Comparison of ENCODE assay signal across 12 cellular contexts in genomic region chr14:95255013-95255412, GRCh38.
DNase-seq lines count a peak whose midpoint lies in the region; ATAC-seq and TF ChIP-seq lines count a peak whose summit lies in the region.
"Had no signal": no experiment of that assay in that cellular context is flagged by ENCODE, and none has a peak within 500 bp of the region (broad histone marks: within the 10 kb centered on the region; RNA-seq: fewer than 3 reads in every experiment).

No MANE protein-coding gene starts in this region.

- DNase-seq in GM10248 (ENCODE audit: extremely low spot score) = peak; percentile 52
- DNase-seq in NCI-H146 treated with DMSO at 0.1 percent for 48 hours (lab: John Stamatoyannopoulos, UW; ENCODE audit: unreplicated experiment) = peak; percentile 36
- DNase-seq in body of pancreas = no peak
- DNase-seq in stimulated activated CD4-positive, alpha-beta T cell treated with anti-CD3 and anti-CD28 coated beads, Interleukin-2, amount 100 ng/mL, for 24 hours = no peak
- DNase-seq in NCI-H510A (lab: John Stamatoyannopoulos, UW) = no peak
- DNase-seq: NCI-H1930; stimulated activated CD4-positive, alpha-beta T cell treated with anti-CD3 and anti-CD28 coated beads, Interleukin-4, amount 100 ng/mL, for 4 hours had no signal

- TF ChIP-seq CTCF in GM10248 (IDR thresholded peaks at IDR 0.05; ENCODE audit: control extremely low read depth, extremely low read depth, low read depth, missing control alignments) (no peak), body of pancreas (IDR thresholded peaks at IDR 0.05) (no peak)

- peak; percentile 49 for ATAC-seq in GM21529 (IDR thresholded peaks at IDR 0.05; ENCODE audit: unreplicated experiment)
- no peak for ATAC-seq in body of pancreas
- ATAC-seq in stimulated activated memory B cell treated with anti-CD40 and anti-IgM and Interleukin-4, amounts not matched to agents 10 μg/mL and 1 μg/mL and 100 μg/mL, for 72 hours = no peak

- H3K36me3 ChIP-seq in iPS-18a (ENCODE audit: control insufficient read depth, low read depth, low read length) = no peaks in the 10 kb centered on the region
- H3K36me3 ChIP-seq in body of pancreas (replicated peaks in 1 of 2; ENCODE audit: insufficient read depth in 1 of 2, low read depth in 2 of 2) = no peaks in the 10 kb centered on the region
- H3K36me3 ChIP-seq: BLaER1 treated with 17β-estradiol and CSF1 and Interleukin-3, amounts not matched to agents 10 nM and 100 nM had no signal

- no peaks in the 10 kb centered on the region for H3K9me3 Mint-ChIP-seq in stimulated activated memory B cell treated with anti-CD40 and anti-IgM and Interleukin-4, amounts not matched to agents 10 μg/mL and 1 μg/mL and 100 μg/mL, for 72 hours
- H3K9me3 Mint-ChIP-seq: activated T-helper 2 cell treated with anti-CD3 and anti-CD28 coated beads, Interferon-gamma antibody, Interleukin-2, Interleukin-4, amounts not matched to agents 10 μg/mL and 5 μg/mL and 100 μg/mL, durations not matched to agents 14 hours and 24 hours and 36 hours had no signal

- H3K4me3 Mint-ChIP-seq in stimulated activated memory B cell treated with anti-CD40 and anti-IgM and Interleukin-4, amounts not matched to agents 10 μg/mL and 1 μg/mL and 100 μg/mL, for 72 hours = no peak overlapping the region

- peak overlapping the region; percentile 34 for H3K4me3 ChIP-seq in iPS-18a (ENCODE audit: low read length)
- no peak overlapping the region for H3K4me3 ChIP-seq in body of pancreas
- H3K4me3 ChIP-seq: BLaER1 treated with 17β-estradiol and CSF1 and Interleukin-3, amounts not matched to agents 10 nM and 100 nM had no signal

- intact Hi-C loops in body of pancreas (cut with DNase I) = no loop called here

- POLR2A ChIA-PET in GM10248 (lab: Yijun Ruan, JAX) = no interaction called here

- peak overlapping the region; percentile 11 for H3K27ac ChIP-seq in iPS-18a (ENCODE audit: low read length)
- peak overlapping the region in 2 of 4 donors; percentile 26 to 37 for H3K27ac ChIP-seq in body of pancreas
- H3K27ac ChIP-seq: BLaER1 treated with 17β-estradiol and CSF1 and Interleukin-3, amounts not matched to agents 10 nM and 100 nM had no signal

- TF ChIP-seq POLR2A in body of pancreas (IDR thresholded peaks at IDR 0.05) = no peak

- no peak overlapping the region for H3K9ac ChIP-seq in iPS-18a (ENCODE audit: low read length)
- H3K9ac ChIP-seq: BLaER1 treated with 17β-estradiol and CSF1 and Interleukin-3, amounts not matched to agents 10 nM and 100 nM had no signal

- CTCF ChIA-PET in GM10248 (lab: Yijun Ruan, JAX) = no interaction called here

- H3K27me3 ChIP-seq in iPS-18a (ENCODE audit: control insufficient read depth, insufficient read depth, low read length) (no peaks in the 10 kb centered on the region), body of pancreas (no peaks in the 10 kb centered on the region)
- H3K27me3 ChIP-seq: BLaER1 treated with 17β-estradiol and CSF1 and Interleukin-3, amounts not matched to agents 10 nM and 100 nM had no signal

- H3K27me3 Mint-ChIP-seq in stimulated activated memory B cell treated with anti-CD40 and anti-IgM and Interleukin-4, amounts not matched to agents 10 μg/mL and 1 μg/mL and 100 μg/mL, for 72 hours = no peaks in the 10 kb centered on the region

- peaks cover 14% of the 10 kb centered on the region for H3K4me1 Mint-ChIP-seq in stimulated activated memory B cell treated with anti-CD40 and anti-IgM and Interleukin-4, amounts not matched to agents 10 μg/mL and 1 μg/mL and 100 μg/mL, for 72 hours

- H3K9me3 ChIP-seq in iPS-18a (ENCODE audit: control insufficient read depth, low read depth, low read length) (no peaks in the 10 kb centered on the region), body of pancreas (no peaks in the 10 kb centered on the region)
- H3K9me3 ChIP-seq: BLaER1 treated with 17β-estradiol and CSF1 and Interleukin-3, amounts not matched to agents 10 nM and 100 nM had no signal

- H3K4me1 ChIP-seq in iPS-18a (ENCODE audit: control insufficient read depth, low read depth, low read length) = peaks cover 33% of the 10 kb centered on the region
- H3K4me1 ChIP-seq in body of pancreas = peaks cover 73% of the 10 kb centered on the region

- H3K27ac Mint-ChIP-seq in stimulated activated memory B cell treated with anti-CD40 and anti-IgM and Interleukin-4, amounts not matched to agents 10 μg/mL and 1 μg/mL and 100 μg/mL, for 72 hours = no peak overlapping the region
- H3K27ac Mint-ChIP-seq: activated T-helper 2 cell treated with anti-CD3 and anti-CD28 coated beads, Interferon-gamma antibody, Interleukin-2, Interleukin-4, amounts not matched to agents 10 μg/mL and 5 μg/mL and 100 μg/mL, durations not matched to agents 14 hours and 24 hours and 36 hours had no signal

- WGBS in body of pancreas, 2 donors = 91 to 100% methylated on average over 4 of the region's 4 CpGs

- H3K36me3 Mint-ChIP-seq in stimulated activated memory B cell treated with anti-CD40 and anti-IgM and Interleukin-4, amounts not matched to agents 10 μg/mL and 1 μg/mL and 100 μg/mL, for 72 hours = no peaks in the 10 kb centered on the region

Comparison
In these comparisons a context has a peak if more than half of its experiments do, and no peak if none do; other contexts are left out.
1. DNase-seq: peak in GM10248 (single experiment) and NCI-H146 treated with DMSO at 0.1 percent for 48 hours (single experiment); none in body of pancreas (0 of 4), stimulated activated CD4-positive, alpha-beta T cell treated with anti-CD3 and anti-CD28 coated beads, Interleukin-2, amount 100 ng/mL, for 24 hours (0 of 2) and NCI-H510A (single experiment).